In the genomic region with DNA sequence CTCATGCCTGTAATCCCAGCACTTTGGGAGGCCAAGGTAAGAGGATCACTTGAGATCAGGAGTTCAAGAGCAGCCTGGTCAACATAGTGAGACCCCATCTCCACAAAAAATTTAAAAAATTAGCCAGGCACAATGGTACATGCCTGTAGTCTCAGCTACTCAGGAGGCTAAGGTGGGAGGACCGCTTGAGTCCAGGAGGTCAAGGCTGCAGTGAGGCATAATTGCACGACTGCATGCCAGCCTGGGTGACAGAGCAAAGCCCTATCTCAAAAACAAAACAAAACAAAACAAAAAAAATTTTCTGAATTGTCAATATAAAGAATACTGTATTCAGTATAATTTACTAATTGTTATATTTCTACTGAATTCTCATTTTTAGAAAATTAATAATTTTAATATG, we compare ENCODE assay signal across 1 cellular context.
TF ChIP-seq lines count a peak whose summit lies in the region.

No MANE protein-coding gene starts in this region.

TF ChIP-seq in HepG2, 621 proteins besides CTCF, POLR2A, EP300 and RAD21 (continued from another document):
- no peak for TF ChIP-seq HNF4G (IDR thresholded peaks at IDR 0.05; ENCODE audit: borderline replicate concordance, low read depth, low read length)
- TF ChIP-seq HNF4G (CRISPR knock-in tag; IDR thresholded peaks at IDR 0.05; ENCODE audit: borderline replicate concordance, low read depth) = no peak
- no peak for TF ChIP-seq ZNF737 (CRISPR knock-in tag; IDR thresholded peaks at IDR 0.05; ENCODE audit: borderline replicate concordance)
- no peak for TF ChIP-seq NFE2L2 (IDR thresholded peaks at IDR 0.05; ENCODE audit: low read length)
- TF ChIP-seq, protein P1, sequence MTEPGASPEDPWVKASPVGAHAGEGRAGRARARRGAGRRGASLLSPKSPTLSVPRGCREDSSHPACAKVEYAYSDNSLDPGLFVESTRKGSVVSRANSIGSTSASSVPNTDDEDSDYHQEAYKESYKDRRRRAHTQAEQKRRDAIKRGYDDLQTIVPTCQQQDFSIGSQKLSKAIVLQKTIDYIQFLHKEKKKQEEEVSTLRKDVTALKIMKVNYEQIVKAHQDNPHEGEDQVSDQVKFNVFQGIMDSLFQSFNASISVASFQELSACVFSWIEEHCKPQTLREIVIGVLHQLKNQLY (CRISPR knock-in tag; IDR thresholded peaks at IDR 0.05) = no peak
- TF ChIP-seq PHB2 (IDR thresholded peaks at IDR 0.05; ENCODE audit: partially characterized antibody) = no peak
- TF ChIP-seq ZNF121 (CRISPR knock-in tag; IDR thresholded peaks at IDR 0.05) = peak; percentile 89
- no peak for TF ChIP-seq STAT5B (CRISPR knock-in tag; IDR thresholded peaks at IDR 0.05)
- TF ChIP-seq TMF1 (CRISPR knock-in tag; IDR thresholded peaks at IDR 0.05; ENCODE audit: low read depth) = no peak
- TF ChIP-seq MBD4 (IDR thresholded peaks at IDR 0.05; ENCODE audit: borderline replicate concordance, low read length) = no peak
- TF ChIP-seq SOX6 (IDR thresholded peaks at IDR 0.05) = no peak
- peak; percentile 34; the same call in 1 of the 2 replicates for TF ChIP-seq SOX6 (CRISPR knock-in tag; IDR thresholded peaks at IDR 0.05)
- TF ChIP-seq ZSCAN31 (CRISPR knock-in tag; IDR thresholded peaks at IDR 0.05; ENCODE audit: low read depth) = peak; percentile 85; the same call in 1 of the 2 replicates
- no peak for TF ChIP-seq SETDB1 (CRISPR knock-in tag; IDR thresholded peaks at IDR 0.05; ENCODE audit: borderline replicate concordance)
- TF ChIP-seq ZFP41 (CRISPR knock-in tag; IDR thresholded peaks at IDR 0.05; ENCODE audit: borderline replicate concordance) = no peak
- no peak for TF ChIP-seq ZMYM4 (CRISPR knock-in tag; IDR thresholded peaks at IDR 0.05)
- no peak for TF ChIP-seq KLF16 (CRISPR knock-in tag; IDR thresholded peaks at IDR 0.05)
- no peak for TF ChIP-seq ZNF562 (CRISPR knock-in tag; IDR thresholded peaks at IDR 0.05; ENCODE audit: borderline replicate concordance)
- TF ChIP-seq, protein P2, sequence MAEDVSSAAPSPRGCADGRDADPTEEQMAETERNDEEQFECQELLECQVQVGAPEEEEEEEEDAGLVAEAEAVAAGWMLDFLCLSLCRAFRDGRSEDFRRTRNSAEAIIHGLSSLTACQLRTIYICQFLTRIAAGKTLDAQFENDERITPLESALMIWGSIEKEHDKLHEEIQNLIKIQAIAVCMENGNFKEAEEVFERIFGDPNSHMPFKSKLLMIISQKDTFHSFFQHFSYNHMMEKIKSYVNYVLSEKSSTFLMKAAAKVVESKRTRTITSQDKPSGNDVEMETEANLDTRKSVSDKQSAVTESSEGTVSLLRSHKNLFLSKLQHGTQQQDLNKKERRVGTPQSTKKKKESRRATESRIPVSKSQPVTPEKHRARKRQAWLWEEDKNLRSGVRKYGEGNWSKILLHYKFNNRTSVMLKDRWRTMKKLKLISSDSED (CRISPR knock-in tag; IDR thresholded peaks at IDR 0.05) = no peak
- TF ChIP-seq, protein P3, sequence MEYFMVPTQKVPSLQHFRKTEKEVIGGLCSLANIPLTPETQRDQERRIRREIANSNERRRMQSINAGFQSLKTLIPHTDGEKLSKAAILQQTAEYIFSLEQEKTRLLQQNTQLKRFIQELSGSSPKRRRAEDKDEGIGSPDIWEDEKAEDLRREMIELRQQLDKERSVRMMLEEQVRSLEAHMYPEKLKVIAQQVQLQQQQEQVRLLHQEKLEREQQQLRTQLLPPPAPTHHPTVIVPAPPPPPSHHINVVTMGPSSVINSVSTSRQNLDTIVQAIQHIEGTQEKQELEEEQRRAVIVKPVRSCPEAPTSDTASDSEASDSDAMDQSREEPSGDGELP (IDR thresholded peaks at IDR 0.05; ENCODE audit: borderline replicate concordance, low read depth) = no peak
- TF ChIP-seq, protein P4, sequence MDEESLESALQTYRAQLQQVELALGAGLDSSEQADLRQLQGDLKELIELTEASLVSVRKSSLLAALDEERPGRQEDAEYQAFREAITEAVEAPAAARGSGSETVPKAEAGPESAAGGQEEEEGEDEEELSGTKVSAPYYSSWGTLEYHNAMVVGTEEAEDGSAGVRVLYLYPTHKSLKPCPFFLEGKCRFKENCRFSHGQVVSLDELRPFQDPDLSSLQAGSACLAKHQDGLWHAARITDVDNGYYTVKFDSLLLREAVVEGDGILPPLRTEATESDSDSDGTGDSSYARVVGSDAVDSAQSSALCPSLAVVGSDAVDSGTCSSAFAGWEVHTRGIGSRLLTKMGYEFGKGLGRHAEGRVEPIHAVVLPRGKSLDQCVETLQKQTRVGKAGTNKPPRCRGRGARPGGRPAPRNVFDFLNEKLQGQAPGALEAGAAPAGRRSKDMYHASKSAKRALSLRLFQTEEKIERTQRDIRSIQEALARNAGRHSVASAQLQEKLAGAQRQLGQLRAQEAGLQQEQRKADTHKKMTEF (CRISPR knock-in tag; IDR thresholded peaks at IDR 0.05) = 0 out of 2 replicates have a peak, but pooled peaks have one; percentile 14
TF ChIP-seq in HepG2: peak in this region for 21.
